In the genomic region with DNA sequence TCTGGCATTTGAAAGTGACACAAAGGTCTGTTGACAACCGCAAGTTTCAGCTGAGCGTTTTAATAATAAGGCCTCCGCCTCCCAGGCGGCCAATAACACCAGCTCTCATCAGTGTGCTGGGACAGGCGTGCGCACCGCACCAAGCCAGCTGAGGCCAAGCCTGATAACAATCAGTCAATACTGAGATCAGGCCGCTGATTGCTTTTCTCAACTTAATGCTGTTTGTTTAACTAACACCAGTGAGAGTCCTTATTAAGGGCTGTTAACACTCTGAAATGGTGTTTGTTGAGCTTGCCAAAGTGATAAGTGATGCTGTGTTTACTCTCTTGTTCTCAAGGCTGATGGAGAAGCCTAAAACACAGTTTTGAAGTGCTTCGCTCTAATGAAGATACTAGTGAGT, we compare ENCODE assay signal across 11 cellular contexts.
A peak's percentile ranks its signal among the peaks of the same experiment; 100 is the strongest.
DNase-seq lines count a peak whose midpoint lies in the region; ATAC-seq and TF ChIP-seq lines count a peak whose summit lies in the region.
"Had no signal": no experiment of that assay in that cellular context is flagged by ENCODE, and none has a peak within 500 bp of the region (broad histone marks: within the 10 kb centered on the region; RNA-seq: fewer than 3 reads in every experiment).

No MANE protein-coding gene starts in this region.

- H3K27me3 Mint-ChIP-seq in WTC11 (ENCODE audit: low read depth) (no peaks in the 10 kb centered on the region), neural progenitor cell (ENCODE audit: insufficient read depth, low read depth) (no peaks in the 10 kb centered on the region), type B pancreatic cell (peaks cover 46% of the 10 kb centered on the region)
- H3K27me3 Mint-ChIP-seq: stimulated activated naive CD8-positive, alpha-beta T cell treated with anti-CD3 and anti-CD28 coated beads, Interleukin-15, amount 100 ng/mL, for 72 hours had no signal

- TF ChIP-seq CTCF in WTC11 (IDR thresholded peaks at IDR 0.05), result no peak
- TF ChIP-seq CTCF in neural progenitor cell (IDR thresholded peaks at IDR 0.05), result no peak
- no peak for TF ChIP-seq CTCF in type B pancreatic cell (conservative IDR thresholded peaks at IDR 0.05)

- H3K36me3 ChIP-seq in H7 (replicated peaks; ENCODE audit: control insufficient read depth, insufficient read depth, low read length), result no peaks in the 10 kb centered on the region
- no peaks in the 10 kb centered on the region for H3K36me3 ChIP-seq in neural progenitor cell
- H3K36me3 ChIP-seq in MG63, result no peaks in the 10 kb centered on the region

- peak overlapping the region; percentile 59 for H3K4me2 ChIP-seq in neural progenitor cell

- POLR2A ChIA-PET in WTC11 (lab: Charles Lee), result no interaction called here

- H2AFZ ChIP-seq in neural progenitor cell (replicated peaks), result peak overlapping the region; percentile 94

- peaks cover 2% of the 10 kb centered on the region; the same call in 1 of the 2 replicates for H3K36me3 Mint-ChIP-seq in WTC11
- H3K36me3 Mint-ChIP-seq in neural progenitor cell, result no peaks in the 10 kb centered on the region
- no peaks in the 10 kb centered on the region for H3K36me3 Mint-ChIP-seq in type B pancreatic cell

- H3K4me3 Mint-ChIP-seq in WTC11 (no peak overlapping the region), neural progenitor cell (no peak overlapping the region), type B pancreatic cell (no peak overlapping the region)
- H3K4me3 Mint-ChIP-seq: dendritic cell treated with granulocyte-macrophage colony-stimulating factor and Interleukin-4, amounts not matched to agents 40 ng/mL and 50 ng/mL, for 4 days; stimulated activated naive CD8-positive, alpha-beta T cell treated with anti-CD3 and anti-CD28 coated beads, Interleukin-15, amount 100 ng/mL, for 72 hours had no signal

- H3K9ac ChIP-seq in neural progenitor cell, result no peak overlapping the region

- peaks cover 6% of the 10 kb centered on the region for H3K9me3 Mint-ChIP-seq in WTC11
- peaks cover 2% of the 10 kb centered on the region for H3K9me3 Mint-ChIP-seq in neural progenitor cell
- no peaks in the 10 kb centered on the region for H3K9me3 Mint-ChIP-seq in type B pancreatic cell
- H3K9me3 Mint-ChIP-seq: dendritic cell treated with granulocyte-macrophage colony-stimulating factor and Interleukin-4, amounts not matched to agents 40 ng/mL and 50 ng/mL, for 4 days had no signal

- no peaks in the 10 kb centered on the region for H4K20me1 ChIP-seq in neural progenitor cell (ENCODE audit: low read depth)

- H3K27me3 ChIP-seq in H7 (ENCODE audit: control insufficient read depth, insufficient read depth, low read length), result no peaks in the 10 kb centered on the region; the same call in 1 of the 2 replicates
- H3K27me3 ChIP-seq in neural progenitor cell, result no peaks in the 10 kb centered on the region
- no peaks in the 10 kb centered on the region for H3K27me3 ChIP-seq in MG63

- no peaks in the 10 kb centered on the region for H3K79me2 ChIP-seq in neural progenitor cell (ENCODE audit: low read depth)

- peaks cover 30% of the 10 kb centered on the region for H3K4me1 Mint-ChIP-seq in WTC11
- H3K4me1 Mint-ChIP-seq in neural progenitor cell, result peaks cover 12% of the 10 kb centered on the region
- peaks cover 16% of the 10 kb centered on the region for H3K4me1 Mint-ChIP-seq in type B pancreatic cell (ENCODE audit: unreplicated experiment)
- H3K4me1 Mint-ChIP-seq: stimulated activated naive CD8-positive, alpha-beta T cell treated with anti-CD3 and anti-CD28 coated beads, Interleukin-15, amount 100 ng/mL, for 72 hours had no signal

- ATAC-seq in WTC11 (peak; percentile 44; the same call in 1 of the 2 replicates), HG03565 (IDR thresholded peaks at IDR 0.05; ENCODE audit: unreplicated experiment) (no peak)
- ATAC-seq: stimulated activated naive CD8-positive, alpha-beta T cell treated with anti-CD3 and anti-CD28 coated beads, Interleukin-15, amount 100 ng/mL, for 72 hours had no signal

- H3K4me3 ChIP-seq in H7 (ENCODE audit: insufficient read depth, low read depth, low read length) (no peak overlapping the region), neural progenitor cell (no peak overlapping the region), MG63 (no peak overlapping the region)

- H3F3A ChIP-seq in neural progenitor cell (ENCODE audit: low read depth), result peaks cover 18% of the 10 kb centered on the region

- H3K27ac Mint-ChIP-seq in WTC11 (no peak overlapping the region), neural progenitor cell (no peak overlapping the region), type B pancreatic cell (no peak overlapping the region)
- H3K27ac Mint-ChIP-seq: stimulated activated naive CD8-positive, alpha-beta T cell treated with anti-CD3 and anti-CD28 coated beads, Interleukin-15, amount 100 ng/mL, for 72 hours had no signal

- H3K9me3 ChIP-seq in neural progenitor cell (ENCODE audit: low read depth), result no peaks in the 10 kb centered on the region
- H3K9me3 ChIP-seq in MG63, result no peaks in the 10 kb centered on the region

- CTCF ChIA-PET in WTC11 (lab: Charles Lee), result no interaction called here

- H3K4me1 ChIP-seq in neural progenitor cell, result peaks cover 22% of the 10 kb centered on the region

- H3K27ac ChIP-seq in neural progenitor cell, result peak overlapping the region; percentile 77

- DNase-seq in H7 (peak; percentile 18), NCI-H2029 (lab: John Stamatoyannopoulos, UW) (peak; percentile 95), WTC11 (ENCODE audit: low spot score) (no peak), neural progenitor cell (ENCODE audit: low spot score) (peak; percentile 30), SKM-1 (lab: John Stamatoyannopoulos, UW; ENCODE audit: unreplicated experiment) (no peak), type B pancreatic cell (ENCODE audit: extremely low spot score, unreplicated experiment) (no peak), MG63 (no peak)
- DNase-seq: activated T-cell treated with anti-CD3 and anti-CD28 coated beads for 4 hours; stimulated activated naive CD8-positive, alpha-beta T cell treated with anti-CD3 and anti-CD28 coated beads, Interleukin-15, amount 100 ng/mL, for 72 hours had no signal

TF ChIP-seq in WTC11, 78 proteins besides CTCF, POLR2A, EP300 and RAD21:
- TF ChIP-seq RORB (CRISPR knock-in tag; IDR thresholded peaks at IDR 0.05), result peak; percentile 85; the same call in 1 of the 2 replicates
- no peak for TF ChIP-seq ESRRA (CRISPR knock-in tag; IDR thresholded peaks at IDR 0.05; ENCODE audit: borderline replicate concordance)
- TF ChIP-seq KAT7 (CRISPR knock-in tag; IDR thresholded peaks at IDR 0.05; ENCODE audit: borderline replicate concordance), result no peak

Comparison
In these comparisons a context has a peak if more than half of its experiments do, and no peak if none do; other contexts are left out.
1. DNase-seq: peak in H7 (single experiment), NCI-H2029 (single experiment) and neural progenitor cell (single experiment); none in WTC11 (single experiment), SKM-1 (single experiment), type B pancreatic cell (single experiment) and MG63 (single experiment).